In the genomic region with DNA sequence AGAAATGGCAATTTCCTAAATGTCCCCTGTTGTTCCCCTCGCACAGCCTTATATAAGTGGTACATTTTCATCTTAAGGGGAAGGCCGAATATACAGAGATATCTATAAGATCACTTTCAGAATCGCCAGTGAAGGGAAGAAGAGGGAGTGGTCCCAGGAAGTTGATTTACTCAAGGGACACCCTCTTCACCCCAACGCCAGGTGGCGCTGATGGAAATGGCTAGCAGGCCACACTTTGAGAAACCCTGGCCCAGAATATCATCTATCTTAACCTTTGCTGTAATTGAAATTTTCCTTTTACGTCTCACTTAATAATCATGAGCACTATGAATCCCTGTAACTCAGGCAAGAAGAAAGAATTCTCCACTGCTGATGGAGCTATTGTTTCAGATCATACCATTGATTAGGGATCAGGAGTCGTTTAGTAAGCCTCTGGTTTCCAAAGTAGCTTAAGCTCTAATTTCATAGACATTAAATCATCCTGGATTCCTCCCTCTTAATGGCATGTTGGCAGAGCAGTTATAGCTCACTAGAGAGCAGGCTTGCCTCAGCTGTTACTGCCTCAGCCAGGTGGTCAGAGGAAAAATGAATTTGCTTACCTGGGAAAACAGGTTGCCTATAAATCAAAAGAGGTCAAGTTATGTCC, we compare ENCODE assay signal across 1 cellular context.
TF ChIP-seq lines count a peak whose summit lies in the region.

No MANE protein-coding gene starts in this region.

TF ChIP-seq in GM12878, 131 proteins besides CTCF, POLR2A, EP300 and RAD21 (continued from another document):
- TF ChIP-seq, protein P1, sequence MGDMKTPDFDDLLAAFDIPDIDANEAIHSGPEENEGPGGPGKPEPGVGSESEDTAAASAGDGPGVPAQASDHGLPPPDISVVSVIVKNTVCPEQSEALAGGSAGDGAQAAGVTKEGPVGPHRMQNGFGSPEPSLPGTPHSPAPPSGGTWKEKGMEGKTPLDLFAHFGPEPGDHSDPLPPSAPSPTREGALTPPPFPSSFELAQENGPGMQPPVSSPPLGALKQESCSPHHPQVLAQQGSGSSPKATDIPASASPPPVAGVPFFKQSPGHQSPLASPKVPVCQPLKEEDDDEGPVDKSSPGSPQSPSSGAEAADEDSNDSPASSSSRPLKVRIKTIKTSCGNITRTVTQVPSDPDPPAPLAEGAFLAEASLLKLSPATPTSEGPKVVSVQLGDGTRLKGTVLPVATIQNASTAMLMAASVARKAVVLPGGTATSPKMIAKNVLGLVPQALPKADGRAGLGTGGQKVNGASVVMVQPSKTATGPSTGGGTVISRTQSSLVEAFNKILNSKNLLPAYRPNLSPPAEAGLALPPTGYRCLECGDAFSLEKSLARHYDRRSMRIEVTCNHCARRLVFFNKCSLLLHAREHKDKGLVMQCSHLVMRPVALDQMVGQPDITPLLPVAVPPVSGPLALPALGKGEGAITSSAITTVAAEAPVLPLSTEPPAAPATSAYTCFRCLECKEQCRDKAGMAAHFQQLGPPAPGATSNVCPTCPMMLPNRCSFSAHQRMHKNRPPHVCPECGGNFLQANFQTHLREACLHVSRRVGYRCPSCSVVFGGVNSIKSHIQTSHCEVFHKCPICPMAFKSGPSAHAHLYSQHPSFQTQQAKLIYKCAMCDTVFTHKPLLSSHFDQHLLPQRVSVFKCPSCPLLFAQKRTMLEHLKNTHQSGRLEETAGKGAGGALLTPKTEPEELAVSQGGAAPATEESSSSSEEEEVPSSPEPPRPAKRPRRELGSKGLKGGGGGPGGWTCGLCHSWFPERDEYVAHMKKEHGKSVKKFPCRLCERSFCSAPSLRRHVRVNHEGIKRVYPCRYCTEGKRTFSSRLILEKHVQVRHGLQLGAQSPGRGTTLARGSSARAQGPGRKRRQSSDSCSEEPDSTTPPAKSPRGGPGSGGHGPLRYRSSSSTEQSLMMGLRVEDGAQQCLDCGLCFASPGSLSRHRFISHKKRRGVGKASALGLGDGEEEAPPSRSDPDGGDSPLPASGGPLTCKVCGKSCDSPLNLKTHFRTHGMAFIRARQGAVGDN (IDR thresholded peaks at IDR 0.05) = no peak
- TF ChIP-seq TCF12 (IDR thresholded peaks at IDR 0.05; ENCODE audit: low read depth, low read length) = no peak
